Comparison of ENCODE assay signal across 21 cellular contexts in genomic region chr18:23189099-23189498, GRCh38. TPM values are rescaled to one million over a fixed set of nuclear protein-coding genes. Genes with fewer than 3 reads are reported as not detected.
"Had no signal": no experiment of that assay in that cellular context is flagged by ENCODE, and none has a peak within 500 bp of the region (broad histone marks: within the 10 kb centered on the region; RNA-seq: fewer than 3 reads in every experiment).

No MANE protein-coding gene starts in this region.

- H3K27me3 Mint-ChIP-seq: activated CD4-positive, alpha-beta T cell treated with anti-CD3 and anti-CD28 coated beads, Interleukin-2, amount 10 ng/mL, durations not matched to agents 7 days and 5 days; activated CD8-positive, alpha-beta T cell treated with anti-CD3 and anti-CD28 coated beads for 36 hours; activated naive CD8-positive, alpha-beta T cell treated with anti-CD3 and anti-CD28 coated beads, Interleukin-2, amount 50 U/mL, for 24 hours; dendritic cell treated with granulocyte-macrophage colony-stimulating factor and Interleukin-4, amounts not matched to agents 40 ng/mL and 50 ng/mL, for 4 days; naive thymus-derived CD4-positive, alpha-beta T cell had no signal

- H3K4me3 Mint-ChIP-seq: activated CD4-positive, alpha-beta T cell treated with anti-CD3 and anti-CD28 coated beads, Interleukin-2, amount 10 ng/mL, durations not matched to agents 7 days and 5 days; activated CD8-positive, alpha-beta T cell treated with anti-CD3 and anti-CD28 coated beads for 36 hours; activated naive CD8-positive, alpha-beta T cell treated with anti-CD3 and anti-CD28 coated beads, Interleukin-2, amount 50 U/mL, for 24 hours; activated T-helper 1 cell treated with anti-CD3 and anti-CD28 coated beads, Interleukin-12 subunit alpha, Interleukin-12 subunit beta, Interleukin-2, Interleukin-4 antibody, amounts not matched to agents 30 ng/mL and 10 ng/mL and 1 ng/mL, durations not matched to agents 14 hours and 24 hours and 36 hours; dendritic cell treated with granulocyte-macrophage colony-stimulating factor and Interleukin-4, amounts not matched to agents 40 ng/mL and 50 ng/mL, for 4 days; immature natural killer cell; naive thymus-derived CD4-positive, alpha-beta T cell; neural crest cell; T-helper 2 cell treated with Interferon-gamma antibody and Interleukin-4, amounts not matched to agents 5 μg/mL and 100 μg/mL, for 36 hours had no signal

- DNase-seq: activated CD4-positive, alpha-beta T cell treated with anti-CD3 and anti-CD28 coated beads, Interleukin-2, amount 10 ng/mL, durations not matched to agents 7 days and 5 days; activated CD4-positive, CD25-positive, alpha-beta regulatory T cell treated with anti-CD3 and anti-CD28 coated beads, Interleukin-2, amount 50 U/mL, for 72 hours; activated CD8-positive, alpha-beta T cell treated with anti-CD3 and anti-CD28 coated beads for 36 hours; activated gamma-delta T cell; activated naive CD4-positive, alpha-beta T cell treated with anti-CD3 and anti-CD28 coated beads, Interleukin-2, amount 50 U/mL, for 16 hours; activated naive CD8-positive, alpha-beta T cell treated with anti-CD3 and anti-CD28 coated beads, Interleukin-2, amount 50 U/mL, for 24 hours; anterior cingulate cortex; body of pancreas; effector CD8-positive, alpha-beta T cell; foreskin keratinocyte; immature natural killer cell; naive thymus-derived CD4-positive, alpha-beta T cell; retina; stimulated activated CD4-positive, alpha-beta T cell treated with anti-CD3 and anti-CD28 coated beads, Interleukin-2, amount 100 ng/mL, for 48 hours; stimulated activated naive CD4-positive, alpha-beta T cell had no signal

- H3K9me3 ChIP-seq: body of pancreas had no signal

- ATAC-seq: activated CD8-positive, alpha-beta T cell treated with anti-CD3 and anti-CD28 coated beads for 36 hours; activated naive CD8-positive, alpha-beta T cell treated with anti-CD3 and anti-CD28 coated beads, Interleukin-2, amount 50 U/mL, for 24 hours; body of pancreas; foreskin keratinocyte; naive thymus-derived CD4-positive, alpha-beta T cell had no signal

- H3K4me1 ChIP-seq: body of pancreas had no signal

- H3K4me3 ChIP-seq: body of pancreas, cardiac muscle cell had no signal

- H3K9me3 Mint-ChIP-seq: activated CD4-positive, alpha-beta T cell treated with anti-CD3 and anti-CD28 coated beads, Interleukin-2, amount 10 ng/mL, durations not matched to agents 7 days and 5 days; activated CD8-positive, alpha-beta T cell treated with anti-CD3 and anti-CD28 coated beads for 36 hours; activated naive CD8-positive, alpha-beta T cell treated with anti-CD3 and anti-CD28 coated beads, Interleukin-2, amount 50 U/mL, for 24 hours; activated T-helper 1 cell treated with anti-CD3 and anti-CD28 coated beads, Interleukin-12 subunit alpha, Interleukin-12 subunit beta, Interleukin-2, Interleukin-4 antibody, amounts not matched to agents 30 ng/mL and 10 ng/mL and 1 ng/mL, durations not matched to agents 14 hours and 24 hours and 36 hours; dendritic cell treated with granulocyte-macrophage colony-stimulating factor and Interleukin-4, amounts not matched to agents 40 ng/mL and 50 ng/mL, for 4 days; immature natural killer cell; naive thymus-derived CD4-positive, alpha-beta T cell; neural crest cell; T-helper 2 cell treated with Interferon-gamma antibody and Interleukin-4, amounts not matched to agents 5 μg/mL and 100 μg/mL, for 36 hours had no signal

- H3K27ac ChIP-seq: body of pancreas, cardiac muscle cell, foreskin keratinocyte, VCaP had no signal

- H3K27ac Mint-ChIP-seq: activated CD4-positive, alpha-beta T cell treated with anti-CD3 and anti-CD28 coated beads, Interleukin-2, amount 10 ng/mL, durations not matched to agents 7 days and 5 days; activated CD8-positive, alpha-beta T cell treated with anti-CD3 and anti-CD28 coated beads for 36 hours; activated naive CD8-positive, alpha-beta T cell treated with anti-CD3 and anti-CD28 coated beads, Interleukin-2, amount 50 U/mL, for 24 hours; activated T-helper 1 cell treated with anti-CD3 and anti-CD28 coated beads, Interleukin-12 subunit alpha, Interleukin-12 subunit beta, Interleukin-2, Interleukin-4 antibody, amounts not matched to agents 30 ng/mL and 10 ng/mL and 1 ng/mL, durations not matched to agents 14 hours and 24 hours and 36 hours; dendritic cell treated with granulocyte-macrophage colony-stimulating factor and Interleukin-4, amounts not matched to agents 40 ng/mL and 50 ng/mL, for 4 days; immature natural killer cell; naive thymus-derived CD4-positive, alpha-beta T cell; T-helper 2 cell treated with Interferon-gamma antibody and Interleukin-4, amounts not matched to agents 5 μg/mL and 100 μg/mL, for 36 hours had no signal

- H3K27me3 ChIP-seq: body of pancreas, cardiac muscle cell had no signal

- H3K36me3 Mint-ChIP-seq: immature natural killer cell; naive thymus-derived CD4-positive, alpha-beta T cell had no signal

- H3K36me3 ChIP-seq: cardiac muscle cell had no signal

RNA-seq across cellular contexts. Expression of gene CABLES1, which starts 53.8 kb away (rescaled TPM):
- polyA plus RNA-seq: naive thymus-derived CD4-positive, alpha-beta T cell had no signal
